Comparison of ENCODE assay signal across 9 cellular contexts in the genomic region with DNA sequence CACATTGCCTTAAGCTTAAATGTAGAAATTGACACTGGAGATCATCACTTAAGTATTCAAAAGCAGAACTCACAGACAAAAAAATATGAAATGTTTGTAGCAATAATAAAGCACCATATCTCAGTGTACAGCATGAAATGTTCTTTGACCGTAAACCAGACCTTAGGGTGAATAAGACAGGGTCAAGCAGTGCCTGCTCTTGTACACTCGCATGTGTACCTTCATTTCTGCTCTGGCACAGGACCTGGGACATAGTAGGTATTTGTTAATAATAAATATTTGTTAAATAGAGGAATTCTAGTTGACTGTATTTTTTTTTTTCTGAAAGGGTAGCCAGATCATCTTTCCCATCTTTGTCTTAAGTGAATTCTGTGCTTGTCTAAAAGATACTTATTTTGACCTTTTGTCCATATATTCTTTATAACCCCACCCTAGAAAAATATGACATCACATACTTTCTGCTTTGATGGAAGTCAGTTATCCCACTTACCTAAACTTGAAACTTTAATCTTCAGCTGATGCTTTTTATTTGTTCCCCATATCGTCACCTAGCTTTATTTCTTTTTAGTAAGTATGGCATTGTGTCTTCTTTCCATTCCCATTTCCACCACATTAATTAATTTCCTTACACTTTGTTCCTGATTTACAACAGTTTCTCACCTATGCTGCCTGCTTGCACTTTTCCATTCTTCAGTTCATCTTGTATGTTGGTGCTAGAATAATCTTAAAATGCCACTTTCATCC. TPM values are rescaled to one million over a fixed set of nuclear protein-coding genes. Genes with fewer than 3 reads are reported as not detected.
DNase-seq lines count a peak whose midpoint lies in the region; TF ChIP-seq lines count a peak whose summit lies in the region.
"Had no signal": no experiment of that assay in that cellular context is flagged by ENCODE, and none has a peak within 500 bp of the region (broad histone marks: within the 10 kb centered on the region; RNA-seq: fewer than 3 reads in every experiment).

No MANE protein-coding gene starts in this region.

- no peak overlapping the region for H3K9ac ChIP-seq in smooth muscle cell (ENCODE audit: low read depth)

- CTCF ChIA-PET in activated naive CD4-positive, alpha-beta T cell treated with anti-CD3 and anti-CD28 coated beads, Interleukin-2, amount 10 ng/mL, durations not matched to agents 7 days and 5 days (lab: Charles Lee), result interaction anchor here (0.7 to 2.4 kb wide), 10 partner anchors 10 to 426 kb away, joined by 3 to 9 read pairs (median 4); partner anchors contain the start of gene TGFBR3

- no peak for TF ChIP-seq CTCF in epithelial cell of proximal tubule (conservative IDR thresholded peaks at IDR 0.05; ENCODE audit: low read depth, low read length)
- no peak for TF ChIP-seq CTCF in smooth muscle cell (IDR thresholded peaks at IDR 0.05; ENCODE audit: borderline replicate concordance, insufficient read depth, poor library complexity, severe bottlenecking)
- no peak for TF ChIP-seq CTCF in ascending aorta (IDR thresholded peaks at IDR 0.05)

- no peaks in the 10 kb centered on the region for H3K9me3 Mint-ChIP-seq in activated naive CD4-positive, alpha-beta T cell treated with anti-CD3 and anti-CD28 coated beads, Interleukin-2, amount 10 ng/mL, durations not matched to agents 7 days and 5 days

- H3K27me3 Mint-ChIP-seq in activated naive CD4-positive, alpha-beta T cell treated with anti-CD3 and anti-CD28 coated beads, Interleukin-2, amount 10 ng/mL, durations not matched to agents 7 days and 5 days, result no peaks in the 10 kb centered on the region

- WGBS in smooth muscle cell (ENCODE audit: low lambda C conversion rate), result 80% methylated on average over 3 of the region's 3 CpGs

- peak overlapping the region; percentile 92 for H3K4me2 ChIP-seq in smooth muscle cell

- peaks cover 49% of the 10 kb centered on the region for H3K79me2 ChIP-seq in smooth muscle cell (ENCODE audit: low read depth)

- peak overlapping the region; percentile 98 for H2AFZ ChIP-seq in smooth muscle cell (ENCODE audit: low read depth)

- intact Hi-C loops in ascending aorta (cut with DNase I), result loop anchor here (5.0 to 10.0 kb wide), 2 partner anchors 220 to 582 kb away; partner anchors contain the start of gene BTBD8

- H3K27ac Mint-ChIP-seq in activated naive CD4-positive, alpha-beta T cell treated with anti-CD3 and anti-CD28 coated beads, Interleukin-2, amount 10 ng/mL, durations not matched to agents 7 days and 5 days, result peak overlapping the region; percentile 19

- H3K9me3 ChIP-seq in smooth muscle cell (replicated peaks; ENCODE audit: low read depth) (no peaks in the 10 kb centered on the region), ascending aorta (no peaks in the 10 kb centered on the region)
- H3K9me3 ChIP-seq: uterus had no signal

- H3K4me3 Mint-ChIP-seq in activated naive CD4-positive, alpha-beta T cell treated with anti-CD3 and anti-CD28 coated beads, Interleukin-2, amount 10 ng/mL, durations not matched to agents 7 days and 5 days, result no peak overlapping the region

- H4K20me1 ChIP-seq in smooth muscle cell (ENCODE audit: low read depth), result no peaks in the 10 kb centered on the region

- peaks cover 35% of the 10 kb centered on the region for H3K4me1 Mint-ChIP-seq in activated naive CD4-positive, alpha-beta T cell treated with anti-CD3 and anti-CD28 coated beads, Interleukin-2, amount 10 ng/mL, durations not matched to agents 7 days and 5 days

- H3F3A ChIP-seq in smooth muscle cell (ENCODE audit: low read depth), result peaks cover 6% of the 10 kb centered on the region

- H3K4me3 ChIP-seq in epithelial cell of proximal tubule (ENCODE audit: low read depth, low read length) (peak overlapping the region; percentile 79), smooth muscle cell (peak overlapping the region; percentile 87), ascending aorta (no peak overlapping the region)

- DNase-seq in activated naive CD4-positive, alpha-beta T cell treated with anti-CD3 and anti-CD28 coated beads, Interleukin-2, amount 10 ng/mL, durations not matched to agents 7 days and 5 days, result no peak
- DNase-seq in activated naive CD4-positive, alpha-beta T cell treated with anti-CD3 and anti-CD28 coated beads, Interleukin-2, amount 50 U/mL, for 16 hours, result no peak
- peak; percentile 18 for DNase-seq in NCI-H69 (lab: John Stamatoyannopoulos, UW)
- no peak for DNase-seq in epithelial cell of proximal tubule (ENCODE audit: low read depth)
- DNase-seq in smooth muscle cell (lab: John Stamatoyannopoulos, UW; ENCODE audit: unreplicated experiment), result no peak
- no peak for DNase-seq in KBM-7
- DNase-seq in central memory CD4-positive, alpha-beta T cell, result no peak
- DNase-seq in ascending aorta (ENCODE audit: low spot score in 2 of 2), result no peak
- DNase-seq: uterus had no signal

- H3K27me3 ChIP-seq in smooth muscle cell (ENCODE audit: low read depth) (no peaks in the 10 kb centered on the region), ascending aorta (no peaks in the 10 kb centered on the region)
- H3K27me3 ChIP-seq: uterus had no signal

- H3K27ac ChIP-seq in smooth muscle cell (ENCODE audit: low read depth), result no peak overlapping the region
- no peak overlapping the region for H3K27ac ChIP-seq in ascending aorta

- in situ Hi-C loops in KBM-7 (cut with MboI; ENCODE audit: low pct_unique_long_range_greater_than_20kb, low sequenced_read_pairs), result loop anchor here (25.0 kb wide), 1 partner anchor 435 kb away; the partner anchor contains the start of gene BRDT

- peaks cover 21% of the 10 kb centered on the region for H3K36me3 Mint-ChIP-seq in activated naive CD4-positive, alpha-beta T cell treated with anti-CD3 and anti-CD28 coated beads, Interleukin-2, amount 10 ng/mL, durations not matched to agents 7 days and 5 days

- H3K4me1 ChIP-seq in smooth muscle cell (ENCODE audit: low read depth) (peaks cover 39% of the 10 kb centered on the region), ascending aorta (no peaks in the 10 kb centered on the region)
- H3K4me1 ChIP-seq: uterus had no signal

- H3K36me3 ChIP-seq in smooth muscle cell (ENCODE audit: low read depth), result no peaks in the 10 kb centered on the region
- no peaks in the 10 kb centered on the region for H3K36me3 ChIP-seq in ascending aorta
- H3K36me3 ChIP-seq: uterus had no signal

RNA-seq across cellular contexts. Expression of gene CDC7, which starts 1.7 kb away (rescaled TPM):
- total RNA-seq in epithelial cell of proximal tubule (12.3 and 12.4 TPM in 2 replicates), smooth muscle cell (8.9 and 11.2 TPM in 2 replicates), ascending aorta (2.7 TPM)
- polyA plus RNA-seq in smooth muscle cell, result 6.1 and 10.1 TPM in 2 replicates

Comparison
In these comparisons a context has a peak if more than half of its experiments do, and no peak if none do; other contexts are left out.
1. H3K4me3 ChIP-seq: peak in epithelial cell of proximal tubule (single experiment) and smooth muscle cell (single experiment); none in ascending aorta (0 of 2).